ENCODE assay signal across 25 cellular contexts in the genomic region with DNA sequence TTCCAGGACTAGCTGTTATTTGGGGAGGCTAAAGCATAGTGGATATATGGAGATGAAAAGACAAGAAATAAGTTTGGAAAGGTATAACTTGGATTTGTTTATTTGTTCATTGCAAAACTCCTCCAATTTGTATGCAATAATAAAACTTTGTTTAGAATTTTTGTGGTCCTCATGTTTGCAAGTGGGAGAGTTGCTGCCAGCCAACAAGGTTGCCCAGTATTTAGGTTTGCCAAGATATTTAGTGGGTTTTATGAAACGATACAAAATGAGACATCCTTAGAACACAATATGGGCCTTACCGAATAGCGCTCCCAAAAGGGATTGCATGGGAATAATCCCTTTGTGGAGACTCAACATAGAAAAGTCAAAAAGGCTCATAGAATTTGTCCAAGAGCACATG.
"Had no signal": no experiment of that assay in that cellular context is flagged by ENCODE, and none has a peak within 500 bp of the region (broad histone marks: within the 10 kb centered on the region; RNA-seq: fewer than 3 reads in every experiment).

No MANE protein-coding gene starts in this region.

- H3K4me1 ChIP-seq: esophagus squamous epithelium, foreskin keratinocyte, lower lobe of right lung, neural progenitor cell, stomach, suprapubic skin, transverse colon had no signal

- H3K4me3 ChIP-seq: coronary artery, esophagus squamous epithelium, lower lobe of right lung, neural progenitor cell, smooth muscle cell, stomach, suprapubic skin, transverse colon had no signal

- DNase-seq: activated B cell treated with CpG ODN at 0.5 μM for 24 hours; activated CD4-positive, alpha-beta T cell treated with anti-CD3 and anti-CD28 coated beads for 36 hours; activated CD4-positive, alpha-beta T cell treated with anti-CD3 and anti-CD28 coated beads, Interleukin-2, amount 50 U/mL, for 4 hours; activated CD8-positive, alpha-beta memory T cell treated with anti-CD3 and anti-CD28 coated beads, Interleukin-2, amount 50 U/mL, for 48 hours; activated naive CD4-positive, alpha-beta T cell; activated T-cell treated with anti-CD3 and anti-CD28 coated beads, Interleukin-2, amount 50 U/mL, for 4 hours; esophagus squamous epithelium; lower lobe of right lung; naive thymus-derived CD8-positive, alpha-beta T cell; posterior cingulate gyrus; stimulated activated CD4-positive, alpha-beta T cell treated with anti-CD3 and anti-CD28 coated beads, Interleukin-15, amount 100 ng/mL, for 24 hours; stomach; transverse colon had no signal

- H3K36me3 Mint-ChIP-seq: neural progenitor cell; stimulated activated memory B cell treated with anti-CD40 and anti-IgM and Interleukin-4, amounts not matched to agents 10 μg/mL and 1 μg/mL and 100 μg/mL, for 72 hours had no signal

- FAIRE-seq: bronchial epithelial cell, urothelium cell line had no signal

- ATAC-seq: activated CD4-positive, alpha-beta T cell treated with anti-CD3 and anti-CD28 coated beads for 36 hours; activated T-cell treated with anti-CD3 and anti-CD28 coated beads, Interleukin-2, amount 50 U/mL, for 4 hours; foreskin keratinocyte; left lobe of liver; lower lobe of right lung; naive thymus-derived CD8-positive, alpha-beta T cell; sciatic nerve; stimulated activated memory B cell treated with anti-CD40 and anti-IgM and Interleukin-4, amounts not matched to agents 10 μg/mL and 1 μg/mL and 100 μg/mL, for 72 hours had no signal

- H3K9me3 Mint-ChIP-seq: activated B cell treated with CpG ODN at 0.5 μM for 24 hours; activated T-helper 2 cell treated with anti-CD3 and anti-CD28 coated beads, Interferon-gamma antibody, Interleukin-2, Interleukin-4, amounts not matched to agents 10 μg/mL and 5 μg/mL and 100 μg/mL, durations not matched to agents 14 hours and 24 hours and 36 hours; neural progenitor cell; stimulated activated memory B cell treated with anti-CD40 and anti-IgM and Interleukin-4, amounts not matched to agents 10 μg/mL and 1 μg/mL and 100 μg/mL, for 72 hours had no signal

- H3K4me2 ChIP-seq: neural progenitor cell, smooth muscle cell had no signal

- H3K4me1 Mint-ChIP-seq: activated B cell treated with CpG ODN at 0.5 μM for 24 hours; neural progenitor cell; stimulated activated memory B cell treated with anti-CD40 and anti-IgM and Interleukin-4, amounts not matched to agents 10 μg/mL and 1 μg/mL and 100 μg/mL, for 72 hours had no signal

- H3K27ac Mint-ChIP-seq: activated B cell treated with CpG ODN at 0.5 μM for 24 hours; activated CD4-positive, alpha-beta T cell treated with anti-CD3 and anti-CD28 coated beads for 36 hours; activated naive CD8-positive, alpha-beta T cell; activated T-helper 2 cell treated with anti-CD3 and anti-CD28 coated beads, Interferon-gamma antibody, Interleukin-2, Interleukin-4, amounts not matched to agents 10 μg/mL and 5 μg/mL and 100 μg/mL, durations not matched to agents 14 hours and 24 hours and 36 hours; naive thymus-derived CD8-positive, alpha-beta T cell; neural progenitor cell; stimulated activated memory B cell treated with anti-CD40 and anti-IgM and Interleukin-4, amounts not matched to agents 10 μg/mL and 1 μg/mL and 100 μg/mL, for 72 hours had no signal

- H3K27me3 ChIP-seq: esophagus squamous epithelium, foreskin keratinocyte, neural progenitor cell, stomach, suprapubic skin, transverse colon had no signal

- H3K9ac ChIP-seq: neural progenitor cell had no signal

- H3K4me3 Mint-ChIP-seq: activated B cell treated with CpG ODN at 0.5 μM for 24 hours; activated CD4-positive, alpha-beta T cell treated with anti-CD3 and anti-CD28 coated beads for 36 hours; activated naive CD8-positive, alpha-beta T cell; activated T-cell treated with anti-CD3 and anti-CD28 coated beads, Interleukin-2, amount 50 U/mL, for 4 hours; naive thymus-derived CD8-positive, alpha-beta T cell; neural progenitor cell; stimulated activated memory B cell treated with anti-CD40 and anti-IgM and Interleukin-4, amounts not matched to agents 10 μg/mL and 1 μg/mL and 100 μg/mL, for 72 hours had no signal

- H3K36me3 ChIP-seq: esophagus squamous epithelium, lower lobe of right lung, neural progenitor cell, stomach, suprapubic skin, transverse colon had no signal

- H3K27me3 Mint-ChIP-seq: activated B cell treated with CpG ODN at 0.5 μM for 24 hours; activated CD4-positive, alpha-beta T cell treated with anti-CD3 and anti-CD28 coated beads for 36 hours; activated naive CD8-positive, alpha-beta T cell; naive thymus-derived CD8-positive, alpha-beta T cell; stimulated activated memory B cell treated with anti-CD40 and anti-IgM and Interleukin-4, amounts not matched to agents 10 μg/mL and 1 μg/mL and 100 μg/mL, for 72 hours had no signal

- H3K9me3 ChIP-seq: esophagus squamous epithelium, lower lobe of right lung, stomach, suprapubic skin, transverse colon had no signal

- H3K27ac ChIP-seq: coronary artery, esophagus squamous epithelium, foreskin keratinocyte, lower lobe of right lung, neural progenitor cell, stomach, suprapubic skin, transverse colon had no signal
